18 cellular contexts compared by ENCODE assay signal in genomic region chr20:63080411-63080810, GRCh38.
DNase-seq lines count a peak whose midpoint lies in the region; ATAC-seq and TF ChIP-seq lines count a peak whose summit lies in the region.
"Had no signal": no experiment of that assay in that cellular context is flagged by ENCODE, and none has a peak within 500 bp of the region (broad histone marks: within the 10 kb centered on the region; RNA-seq: fewer than 3 reads in every experiment).

No MANE protein-coding gene starts in this region.

- POLR2A ChIA-PET in SK-N-SH (lab: Yijun Ruan, JAX): no interaction called here

- no peak for TF ChIP-seq EP300 in SK-N-SH (IDR thresholded peaks at IDR 0.05; ENCODE audit: borderline replicate concordance in 1 of 2, low read depth in 1 of 2, low read length in 1 of 2)

- no peak overlapping the region for H2AFZ ChIP-seq in SK-N-SH (ENCODE audit: low read depth)

- H3K79me2 ChIP-seq in SK-N-SH (ENCODE audit: insufficient read depth): no peaks in the 10 kb centered on the region

- TF ChIP-seq CTCF in natural killer cell (IDR thresholded peaks at IDR 0.05) (no peak), mucosa of descending colon (IDR thresholded peaks at IDR 0.05) (no peak), SK-N-SH (IDR thresholded peaks at IDR 0.05) (no peak)

- H3K4me1 ChIP-seq in mucosa of descending colon (ENCODE audit: low read depth) (no peaks in the 10 kb centered on the region), aorta (ENCODE audit: control insufficient read depth in 1 of 2, insufficient read depth in 2 of 2, low read length in 2 of 2) (no peaks in the 10 kb centered on the region), SK-N-SH (ENCODE audit: control insufficient read depth in 1 of 2, insufficient read depth in 2 of 2, low read depth in 1 of 2, low read length in 1 of 2) (no peaks in the 10 kb centered on the region)

- H3K9me3 ChIP-seq in mucosa of descending colon: peaks cover 21% of the 10 kb centered on the region
- peaks cover 7% of the 10 kb centered on the region for H3K9me3 ChIP-seq in aorta (ENCODE audit: control insufficient read depth, low read length)
- peaks cover 3% of the 10 kb centered on the region; the same call in 1 of the 2 replicates for H3K9me3 ChIP-seq in SK-N-SH

- H3K27me3 ChIP-seq in aorta (ENCODE audit: control insufficient read depth in 1 of 2, insufficient read depth in 2 of 2, low read length in 1 of 2) (no peaks in the 10 kb centered on the region), SK-N-SH (ENCODE audit: insufficient read depth) (peaks cover 18% of the 10 kb centered on the region; the same call in 1 of the 2 replicates)

- no peaks in the 10 kb centered on the region for H3K36me3 ChIP-seq in mucosa of descending colon (ENCODE audit: low read depth)
- no peaks in the 10 kb centered on the region for H3K36me3 ChIP-seq in aorta (ENCODE audit: control insufficient read depth in 1 of 2, insufficient read depth in 2 of 2, low read length in 1 of 2)
- H3K36me3 ChIP-seq in SK-N-SH (replicated peaks in 1 of 2; ENCODE audit: control insufficient read depth in 1 of 2, insufficient read depth in 2 of 2, low read length in 1 of 2): no peaks in the 10 kb centered on the region

- H3K9me3 Mint-ChIP-seq in natural killer cell treated with Interleukin-12 subunit alpha and Interleukin-12 subunit beta and Interleukin-15 and Interleukin-18, amount 100 ng/mL, for 72 hours: peaks cover 12% of the 10 kb centered on the region
- peaks cover 6 to 9% of the 10 kb centered on the region in 2 donors for H3K9me3 Mint-ChIP-seq in natural killer cell

- no peak for TF ChIP-seq RAD21 in SK-N-SH (IDR thresholded peaks at IDR 0.05; ENCODE audit: low read length)

- H3K4me3 ChIP-seq in mucosa of descending colon (no peak overlapping the region), aorta (ENCODE audit: low read length in 2 of 2) (no peak overlapping the region), SK-N-SH (ENCODE audit: low read depth in 2 of 2, low read length in 1 of 2) (no peak overlapping the region)

- no peaks in the 10 kb centered on the region for H3F3A ChIP-seq in SK-N-SH (replicated peaks; ENCODE audit: insufficient read depth)

- no peak for ATAC-seq in natural killer cell treated with Interleukin-12 subunit alpha and Interleukin-12 subunit beta and Interleukin-15 and Interleukin-18, amount 100 ng/mL, for 72 hours
- ATAC-seq in natural killer cell: no peak
- ATAC-seq in mucosa of descending colon: no peak
- ATAC-seq in aorta (ENCODE audit: low FRiP score): no peak

- peak; percentile 42 for DNase-seq in activated effector memory CD4-positive, alpha-beta T cell treated with anti-CD3 and anti-CD28 coated beads, Interleukin-2, amount 50 U/mL, for 16 hours
- DNase-seq in activated effector memory CD4-positive, alpha-beta T cell treated with Interleukin-2 at 50 U/mL for 16 hours: no peak
- DNase-seq in natural killer cell treated with Interleukin-12 subunit alpha and Interleukin-12 subunit beta and Interleukin-15 and Interleukin-18, amount 100 ng/mL, for 72 hours (ENCODE audit: low spot score): peak; percentile 35
- DNase-seq in natural killer cell: no peak
- DNase-seq in mucosa of descending colon: peak in 2 of 3 donors; percentile 4 to 35
- peak; percentile 35 for DNase-seq in aorta
- no peak for DNase-seq in NCI-H2107 treated with DMSO at 0.1 percent for 48 hours (lab: John Stamatoyannopoulos, UW; ENCODE audit: unreplicated experiment)
- no peak for DNase-seq in SK-N-SH
- DNase-seq: CD4-positive, alpha-beta T cell; GF-D8; H9; NCI-H1417; NCI-H187 treated with DMSO at 0.1 percent for 48 hours; NCI-H226; NCI-H524; NCI-H82; OCI-M1 had no signal

- H3K4me1 Mint-ChIP-seq in natural killer cell treated with Interleukin-12 subunit alpha and Interleukin-12 subunit beta and Interleukin-15 and Interleukin-18, amount 100 ng/mL, for 72 hours (ENCODE audit: low read depth in 2 of 2): no peaks in the 10 kb centered on the region
- no peaks in the 10 kb centered on the region for H3K4me1 Mint-ChIP-seq in natural killer cell
- H3K4me1 Mint-ChIP-seq: B cell had no signal

- intact Hi-C loops in natural killer cell (cut with micrococcal nuclease): no loop called here
- intact Hi-C loops in mucosa of descending colon (cut with DNase I, micrococcal nuclease): no loop called here
- intact Hi-C loops in aorta (cut with DNase I): no loop called here

- H3K27ac Mint-ChIP-seq in natural killer cell treated with Interleukin-12 subunit alpha and Interleukin-12 subunit beta and Interleukin-15 and Interleukin-18, amount 100 ng/mL, for 72 hours: no peak overlapping the region
- no peak overlapping the region for H3K27ac Mint-ChIP-seq in natural killer cell
- H3K27ac Mint-ChIP-seq: B cell; CD4-positive, alpha-beta T cell; H9 had no signal

- peaks cover 11 to 13% of the 10 kb centered on the region in 2 donors for H3K27me3 Mint-ChIP-seq in natural killer cell treated with Interleukin-12 subunit alpha and Interleukin-12 subunit beta and Interleukin-15 and Interleukin-18, amount 100 ng/mL, for 72 hours
- H3K27me3 Mint-ChIP-seq in natural killer cell (ENCODE audit: low read depth in 2 of 2): peaks cover 5 to 24% of the 10 kb centered on the region in 2 donors

- no peaks in the 10 kb centered on the region for H3K9me2 ChIP-seq in SK-N-SH

- no peak overlapping the region for H3K9ac ChIP-seq in SK-N-SH

- H3K4me2 ChIP-seq in SK-N-SH: no peak overlapping the region

- no peaks in the 10 kb centered on the region for H4K20me1 ChIP-seq in SK-N-SH (ENCODE audit: insufficient read depth)

- WGBS in aorta, 2 donors: 81% methylated on average over 9 to 10 of the region's 10 CpGs
- WGBS in SK-N-SH (ENCODE audit: low lambda C conversion rate): 0% methylated on average over 3 of the region's 10 CpGs

- H3K36me3 Mint-ChIP-seq in natural killer cell treated with Interleukin-12 subunit alpha and Interleukin-12 subunit beta and Interleukin-15 and Interleukin-18, amount 100 ng/mL, for 72 hours: peaks cover 25% of the 10 kb centered on the region
- peaks cover 20% of the 10 kb centered on the region for H3K36me3 Mint-ChIP-seq in natural killer cell

- CTCF ChIA-PET in SK-N-SH (lab: Yijun Ruan, JAX): interaction anchor here (0.8 to 1.3 kb wide), 3 partner anchors 24 to 199 kb away, joined by 3 read pairs; no protein-coding TSS in a partner anchor

- H3K27ac ChIP-seq in aorta (ENCODE audit: low read depth in 1 of 2, low read length in 2 of 2): no peak overlapping the region
- H3K27ac ChIP-seq in SK-N-SH (ENCODE audit: low read depth in 2 of 2, low read length in 1 of 2): no peak overlapping the region

- H3K4me3 Mint-ChIP-seq in natural killer cell treated with Interleukin-12 subunit alpha and Interleukin-12 subunit beta and Interleukin-15 and Interleukin-18, amount 100 ng/mL, for 72 hours: no peak overlapping the region
- H3K4me3 Mint-ChIP-seq in natural killer cell: no peak overlapping the region
- H3K4me3 Mint-ChIP-seq: B cell; CD4-positive, alpha-beta T cell; H9 had no signal

TF ChIP-seq in SK-N-SH, 30 proteins besides CTCF, POLR2A, EP300 and RAD21 (continues in another document):
- TF ChIP-seq USF1 (IDR thresholded peaks at IDR 0.05; ENCODE audit: borderline replicate concordance, low read depth): no peak
- TF ChIP-seq FOXJ3 (CRISPR knock-in tag; IDR thresholded peaks at IDR 0.05): no peak
- no peak for TF ChIP-seq CHD2 (IDR thresholded peaks at IDR 0.05; ENCODE audit: low read length, partially characterized antibody)
- TF ChIP-seq FOSL2 (IDR thresholded peaks at IDR 0.05; ENCODE audit: borderline replicate concordance, low read depth): no peak
- no peak for TF ChIP-seq YY1 (IDR thresholded peaks at IDR 0.05; ENCODE audit: low read depth)
- TF ChIP-seq EZH2phosphoT487 (IDR thresholded peaks at IDR 0.05; ENCODE audit: borderline replicate concordance, low read depth): no peak
- TF ChIP-seq MXI1 (IDR thresholded peaks at IDR 0.05; ENCODE audit: low read depth, low read length): no peak
- TF ChIP-seq TEAD4 (IDR thresholded peaks at IDR 0.05; ENCODE audit: borderline replicate concordance, insufficient read depth): no peak
- no peak for TF ChIP-seq JUND (IDR thresholded peaks at IDR 0.05)
- TF ChIP-seq POLR2AphosphoS5 (IDR thresholded peaks at IDR 0.05; ENCODE audit: low read depth, low read length): no peak
- TF ChIP-seq REST (IDR thresholded peaks at IDR 0.05; ENCODE audit: low read depth, low read length): no peak

Comparison
In these comparisons a context has a peak if more than half of its experiments do, and no peak if none do; other contexts are left out.
1. DNase-seq: peak in activated effector memory CD4-positive, alpha-beta T cell treated with anti-CD3 and anti-CD28 coated beads, Interleukin-2, amount 50 U/mL, for 16 hours (single experiment), natural killer cell treated with Interleukin-12 subunit alpha and Interleukin-12 subunit beta and Interleukin-15 and Interleukin-18, amount 100 ng/mL, for 72 hours (single experiment), mucosa of descending colon (2 of 3) and aorta (2 of 2); none in activated effector memory CD4-positive, alpha-beta T cell treated with Interleukin-2 at 50 U/mL for 16 hours (single experiment), natural killer cell (single experiment), NCI-H2107 treated with DMSO at 0.1 percent for 48 hours (single experiment) and SK-N-SH (single experiment).